In genomic region chr11:74009675-74010305, GRCh38 we compare ENCODE assay signal across 19 cellular contexts. TPM values are rescaled to one million over a fixed set of nuclear protein-coding genes. Genes with fewer than 3 reads are reported as not detected.
A peak's percentile ranks its signal among the peaks of the same experiment; 100 is the strongest.
DNase-seq lines count a peak whose midpoint lies in the region; ATAC-seq, FAIRE-seq and TF ChIP-seq lines count a peak whose summit lies in the region.
"Had no signal": no experiment of that assay in that cellular context is flagged by ENCODE, and none has a peak within 500 bp of the region (broad histone marks: within the 10 kb centered on the region; RNA-seq: fewer than 3 reads in every experiment).

No MANE protein-coding gene starts in this region.

- H3K4me1 Mint-ChIP-seq in activated CD4-positive, alpha-beta T cell treated with anti-CD3 and anti-CD28 coated beads, Interleukin-2, amount 10 ng/mL, durations not matched to agents 24 days and 14 days = peaks cover 79% of the 10 kb centered on the region
- peaks cover 82 to 95% (median 90%) of the 10 kb centered on the region in 3 donors for H3K4me1 Mint-ChIP-seq in CD8-positive, alpha-beta memory T cell
- peaks cover 79% of the 10 kb centered on the region for H3K4me1 Mint-ChIP-seq in activated naive CD8-positive, alpha-beta T cell treated with anti-CD3 and anti-CD28 coated beads for 36 hours

- intact Hi-C loops in activated CD4-positive, alpha-beta T cell treated with anti-CD3 and anti-CD28 coated beads, Interleukin-2, amount 10 ng/mL, durations not matched to agents 24 days and 14 days (cut with micrococcal nuclease) = loop anchor here (2.0 kb wide), 1 partner anchor 15 kb away; no protein-coding TSS in a partner anchor
- intact Hi-C loops in HepG2 (cut with micrococcal nuclease; ENCODE audit: unreplicated experiment) = no loop called here

- H3K4me3 Mint-ChIP-seq in activated CD4-positive, alpha-beta T cell treated with anti-CD3 and anti-CD28 coated beads, Interleukin-2, amount 10 ng/mL, durations not matched to agents 24 days and 14 days = peak overlapping the region; percentile 44
- H3K4me3 Mint-ChIP-seq in CD8-positive, alpha-beta memory T cell = peak overlapping the region in 2 of 7 donors; percentile 54 to 81
- no peak overlapping the region for H3K4me3 Mint-ChIP-seq in activated naive CD8-positive, alpha-beta T cell treated with anti-CD3 and anti-CD28 coated beads for 36 hours
- H3K4me3 Mint-ChIP-seq: nephron had no signal

- no peaks in the 10 kb centered on the region for H3K79me1 ChIP-seq in neuronal stem cell (ENCODE audit: low read depth, low read length)

- peak overlapping the region; percentile 24 for H3K9ac ChIP-seq in neuronal stem cell (ENCODE audit: low read depth, low read length, poor library complexity)
- no peak overlapping the region for H3K9ac ChIP-seq in HepG2 (ENCODE audit: insufficient read depth, low read depth, low read length)
- H3K9ac ChIP-seq: KMS-11 had no signal

- H3K18ac ChIP-seq in neuronal stem cell (ENCODE audit: low read length) = no peak overlapping the region

- no peak overlapping the region for H2BK120ac ChIP-seq in neuronal stem cell (ENCODE audit: low read depth, low read length)

- H2BK12ac ChIP-seq in neuronal stem cell (ENCODE audit: low read length) = no peak overlapping the region

- H3K27ac Mint-ChIP-seq in activated CD4-positive, alpha-beta T cell treated with anti-CD3 and anti-CD28 coated beads, Interleukin-2, amount 10 ng/mL, durations not matched to agents 24 days and 14 days = peak overlapping the region; percentile 95
- H3K27ac Mint-ChIP-seq in CD8-positive, alpha-beta memory T cell = peak overlapping the region; percentile 59 to 96 (median 88)
- H3K27ac Mint-ChIP-seq in activated naive CD8-positive, alpha-beta T cell treated with anti-CD3 and anti-CD28 coated beads for 36 hours = peak overlapping the region; percentile 91
- H3K27ac Mint-ChIP-seq: nephron had no signal

- no peak overlapping the region for H3K27ac ChIP-seq in CD8-positive, alpha-beta memory T cell (ENCODE audit: low read depth, low read length)
- no peak overlapping the region for H3K27ac ChIP-seq in neuronal stem cell (replicated peaks; ENCODE audit: low read length)
- no peak overlapping the region for H3K27ac ChIP-seq in HepG2 (ENCODE audit: extremely low read length, insufficient read depth, low read length)
- H3K27ac ChIP-seq: A549, KMS-11, left lung, tibial artery had no signal

- no peak for FAIRE-seq in HepG2 (lab: Jason Lieb, UNC)
- FAIRE-seq: A549, endometrium, G401.6, GM12891 had no signal

- H3K79me2 ChIP-seq in HepG2 (ENCODE audit: insufficient read depth, low read length) = no peaks in the 10 kb centered on the region

- DNase-seq in activated CD4-positive, alpha-beta T cell treated with anti-CD3 and anti-CD28 coated beads, Interleukin-2, amount 10 ng/mL, durations not matched to agents 24 days and 14 days = peak; percentile 59
- DNase-seq in activated CD4-positive, alpha-beta T cell treated with anti-CD3 and anti-CD28 coated beads, Interleukin-2, amount 50 U/mL, for 1 hour = no peak
- no peak for DNase-seq in CD8-positive, alpha-beta memory T cell
- no peak for DNase-seq in activated naive CD8-positive, alpha-beta T cell treated with anti-CD3 and anti-CD28 coated beads for 36 hours
- no peak for DNase-seq in neuronal stem cell (ENCODE audit: low spot score)
- DNase-seq in HepG2 (ENCODE audit: low spot score) = no peak
- DNase-seq: central memory CD4-positive, alpha-beta T cell; left lung; NCI-H1105; NK-92 treated with Interleukin-12 subunit alpha and Interleukin-12 subunit beta, amount 100 ng/mL, for 24 hours; tibial artery had no signal

- H3K36me3 ChIP-seq in CD8-positive, alpha-beta memory T cell (ENCODE audit: insufficient read depth, low read length) = no peaks in the 10 kb centered on the region
- peaks cover 6 to 38% of the 10 kb centered on the region in 2 donors for H3K36me3 ChIP-seq in neuronal stem cell (replicated peaks in 1 of 2; ENCODE audit: control insufficient read depth in 2 of 2, insufficient read depth in 2 of 2, low read length in 2 of 2)
- H3K36me3 ChIP-seq in HepG2 (replicated peaks in 1 of 2; ENCODE audit: control insufficient read depth in 1 of 2, insufficient read depth in 2 of 2, low read length in 2 of 2) = no peaks in the 10 kb centered on the region

- H4K20me1 ChIP-seq in HepG2 (ENCODE audit: insufficient read depth, low read length) = no peaks in the 10 kb centered on the region

- H3K14ac ChIP-seq in neuronal stem cell (ENCODE audit: low read length) = no peak overlapping the region

- H4K8ac ChIP-seq in neuronal stem cell (ENCODE audit: low read depth, low read length) = no peak overlapping the region

- no peak overlapping the region for H2BK5ac ChIP-seq in neuronal stem cell (ENCODE audit: low read length)

- no peak overlapping the region for H3K4ac ChIP-seq in neuronal stem cell (ENCODE audit: low read length)

- CTCF ChIA-PET in CD8-positive, alpha-beta memory T cell (lab: Charles Lee) = interaction anchor here (1.3 kb wide), 1 partner anchor 30 kb away, joined by 4 read pairs; no protein-coding TSS in a partner anchor
- CTCF ChIA-PET in HepG2 (lab: Yijun Ruan, JAX; ENCODE audit: low intra/inter-chr PET ratio, low total read pairs) = no interaction called here

- no peak overlapping the region for H4K91ac ChIP-seq in neuronal stem cell (ENCODE audit: low read depth, low read length, poor library complexity)

- H3K27me3 Mint-ChIP-seq in activated CD4-positive, alpha-beta T cell treated with anti-CD3 and anti-CD28 coated beads, Interleukin-2, amount 10 ng/mL, durations not matched to agents 24 days and 14 days = no peaks in the 10 kb centered on the region
- peaks cover 0 to 2% of the 10 kb centered on the region in 2 donors for H3K27me3 Mint-ChIP-seq in CD8-positive, alpha-beta memory T cell
- H3K27me3 Mint-ChIP-seq in activated naive CD8-positive, alpha-beta T cell treated with anti-CD3 and anti-CD28 coated beads for 36 hours = no peaks in the 10 kb centered on the region

- no CpG with 5 or more reads among the region's 5 CpGs for WGBS in neuronal stem cell (ENCODE audit: extremely low coverage in 2 of 2, insufficient read length in 2 of 2, insufficient replicate concordance in 1 of 2), 2 donors
- 94% methylated on average over 5 of the region's 5 CpGs for WGBS in HepG2 (ENCODE audit: low lambda C conversion rate)

- POLR2A ChIA-PET in CD8-positive, alpha-beta memory T cell (lab: Charles Lee) = interaction anchor here (0.8 to 2.0 kb wide), 3 partner anchors 15 to 34 kb away, joined by 3 to 6 read pairs (median 4); no protein-coding TSS in a partner anchor
- POLR2A ChIA-PET in HepG2 (lab: Yijun Ruan, JAX) = no interaction called here

- peaks cover 7% of the 10 kb centered on the region for H3K36me3 Mint-ChIP-seq in activated CD4-positive, alpha-beta T cell treated with anti-CD3 and anti-CD28 coated beads, Interleukin-2, amount 10 ng/mL, durations not matched to agents 24 days and 14 days (ENCODE audit: low read depth)
- H3K36me3 Mint-ChIP-seq in CD8-positive, alpha-beta memory T cell = peaks cover 0 to 4% (median 4%) of the 10 kb centered on the region in 3 donors
- peaks cover 37% of the 10 kb centered on the region for H3K36me3 Mint-ChIP-seq in activated naive CD8-positive, alpha-beta T cell treated with anti-CD3 and anti-CD28 coated beads for 36 hours

- H3K23ac ChIP-seq in neuronal stem cell (ENCODE audit: low read depth, low read length, poor library complexity) = no peak overlapping the region

- ATAC-seq in GM19035 (IDR thresholded peaks at IDR 0.05; ENCODE audit: unreplicated experiment) = no peak
- no peak for ATAC-seq in HepG2
- no peak for ATAC-seq in HG02938 (IDR thresholded peaks at IDR 0.05; ENCODE audit: unreplicated experiment)
- ATAC-seq: left lung had no signal

- H3K4me1 ChIP-seq in CD8-positive, alpha-beta memory T cell (ENCODE audit: insufficient read depth, low read length) = peaks cover 97% of the 10 kb centered on the region
- H3K4me1 ChIP-seq in neuronal stem cell (ENCODE audit: control insufficient read depth in 2 of 2, insufficient read depth in 1 of 2, low read depth in 1 of 2, low read length in 2 of 2) (peaks cover 0 to 2% of the 10 kb centered on the region in 2 donors), HepG2 (ENCODE audit: insufficient read depth, low read length) (peaks cover 33% of the 10 kb centered on the region)
- H3K4me1 ChIP-seq: A549, left lung, tibial artery had no signal

- no peak for TF ChIP-seq RAD21 in HepG2 (CRISPR knock-in tag; IDR thresholded peaks at IDR 0.05)

- no peaks in the 10 kb centered on the region for H3K9me3 Mint-ChIP-seq in activated CD4-positive, alpha-beta T cell treated with anti-CD3 and anti-CD28 coated beads, Interleukin-2, amount 10 ng/mL, durations not matched to agents 24 days and 14 days
- H3K9me3 Mint-ChIP-seq in CD8-positive, alpha-beta memory T cell = no peaks in the 10 kb centered on the region
- no peaks in the 10 kb centered on the region for H3K9me3 Mint-ChIP-seq in activated naive CD8-positive, alpha-beta T cell treated with anti-CD3 and anti-CD28 coated beads for 36 hours
- H3K9me3 Mint-ChIP-seq: nephron had no signal

- no peaks in the 10 kb centered on the region for H3K27me3 ChIP-seq in CD8-positive, alpha-beta memory T cell (ENCODE audit: insufficient read depth, low read length, poor library complexity, severe bottlenecking)
- H3K27me3 ChIP-seq in neuronal stem cell (ENCODE audit: control insufficient read depth in 3 of 3, insufficient read depth in 3 of 3, low read depth in 1 of 3, low read length in 3 of 3) (no peaks in the 10 kb centered on the region), HepG2 (ENCODE audit: control insufficient read depth in 1 of 2, insufficient read depth in 2 of 2, low read length in 2 of 2) (no peaks in the 10 kb centered on the region)
- H3K27me3 ChIP-seq: left lung, tibial artery had no signal

- TF ChIP-seq EP300 in HepG2 (IDR thresholded peaks at IDR 0.05; ENCODE audit: low read depth in 2 of 2, low read length in 2 of 2) = no peak
- no peak for TF ChIP-seq EP300 in HepG2 (CRISPR knock-in tag; IDR thresholded peaks at IDR 0.05; ENCODE audit: borderline replicate concordance)

- no TSS peak for BruUV-seq in HepG2 (replicated peaks; lab: Mats Ljungman, UMichigan)

- H2AFZ ChIP-seq in neuronal stem cell (ENCODE audit: low read length) (no peak overlapping the region), HepG2 (ENCODE audit: low read length) (no peak overlapping the region)

- H2BK15ac ChIP-seq in neuronal stem cell (ENCODE audit: low read length) = no peak overlapping the region

- in situ Hi-C loops in HepG2 (cut with HindIII; ENCODE audit: extremely low pct_ligation_motif_present, low pct_unique_long_range_greater_than_20kb) = no loop called here

- TF ChIP-seq CTCF in HepG2 (CRISPR knock-in tag; IDR thresholded peaks at IDR 0.05) = no peak

- TF ChIP-seq POLR2A in HepG2 (IDR thresholded peaks at IDR 0.05; ENCODE audit: insufficient read depth in 1 of 2, low read depth in 2 of 2, low read length in 2 of 2) = no peak

- H2AK5ac ChIP-seq in neuronal stem cell (ENCODE audit: low read depth, low read length) = no peak overlapping the region

- H3K4me3 ChIP-seq in CD8-positive, alpha-beta memory T cell (ENCODE audit: low read length) = no peak overlapping the region
- no peak overlapping the region for H3K4me3 ChIP-seq in neuronal stem cell (ENCODE audit: low read length in 2 of 2)
- H3K4me3 ChIP-seq in HepG2 (replicated peaks in 1 of 3; ENCODE audit: insufficient read depth in 1 of 3, low read depth in 2 of 3, low read length in 3 of 3) = no peak overlapping the region
- H3K4me3 ChIP-seq: A549, left lung, tibial artery had no signal

- H3K9me3 ChIP-seq in CD8-positive, alpha-beta memory T cell (ENCODE audit: low read length) = no peaks in the 10 kb centered on the region
- H3K9me3 ChIP-seq in neuronal stem cell (replicated peaks in 1 of 2; ENCODE audit: control insufficient read depth in 2 of 2, insufficient read depth in 1 of 2, low read depth in 1 of 2, low read length in 2 of 2) (no peaks in the 10 kb centered on the region), HepG2 (ENCODE audit: low read length) (no peaks in the 10 kb centered on the region)
- H3K9me3 ChIP-seq: A549, left lung, tibial artery had no signal

- H3K4me2 ChIP-seq in neuronal stem cell (ENCODE audit: insufficient read depth, low read length, poor library complexity, severe bottlenecking) (no peak overlapping the region), HepG2 (ENCODE audit: low read depth, low read length) (no peak overlapping the region)
- H3K4me2 ChIP-seq: A549, KMS-11 had no signal

RNA-seq across cellular contexts. Expression of gene UCP3, which starts 0.9 kb away (rescaled TPM):
- total RNA-seq in activated CD4-positive, alpha-beta T cell treated with anti-CD3 and anti-CD28 coated beads, Interleukin-2, amount 10 ng/mL, durations not matched to agents 24 days and 14 days = 2.9 and 3.6 TPM in 2 replicates
- total RNA-seq in CD8-positive, alpha-beta memory T cell = 1 to 10 TPM; 2.8 to 2.9 TPM
- 0.36 TPM for polyA plus RNA-seq in CD8-positive, alpha-beta memory T cell
- 1 to 10 TPM in 1 of 2 experiments, under 1 TPM in 1; 0.89 to 1.1 TPM for total RNA-seq in activated naive CD8-positive, alpha-beta T cell treated with anti-CD3 and anti-CD28 coated beads for 36 hours
- 0.68 TPM for polyA plus RNA-seq in neuronal stem cell (2013, experiment 1 of 2)
- polyA plus RNA-seq in neuronal stem cell (2013, experiment 2 of 2) = 0.89 TPM
- total RNA-seq in HepG2 (2016; rRNA removed; fragmentation: Illumina TruSeq; extraction: Trizol) = 0.22 TPM in 1 of 2 replicates, not detected in the other
- total RNA-seq in HepG2 (2016; cell fraction: cytosol; rRNA removed; fragmentation: Illumina TruSeq; extraction: Trizol; ENCODE audit: low read depth) = not detected in 2 replicates
- total RNA-seq in HepG2 (2016; cell fraction: insoluble cytoplasmic fraction; rRNA removed; fragmentation: Illumina TruSeq; extraction: Trizol) = not detected in 2 replicates
- total RNA-seq in HepG2 (2016; cell fraction: membrane; rRNA removed; fragmentation: Illumina TruSeq; extraction: Trizol) = not detected in 2 replicates
- 0.16 TPM in 1 of 2 replicates, not detected in the other for total RNA-seq in HepG2 (2016; cell fraction: nucleus; rRNA removed; fragmentation: Illumina TruSeq; extraction: Trizol)
- polyA plus RNA-seq in HepG2 (2011; rRNA removed) = 0.10 and 0.37 TPM in 2 replicates
- 0.05 and 0.14 TPM in 2 replicates for polyA plus RNA-seq in HepG2 (2011; cell fraction: cytosol; rRNA removed)
- polyA plus RNA-seq in HepG2 (2011; cell fraction: nucleus; rRNA removed) = 0.64 and 0.83 TPM in 2 replicates
- polyA plus RNA-seq in HepG2 (2012) = 0.17 and 0.28 TPM in 2 replicates
- polyA plus RNA-seq in HepG2 (2016; cell fraction: cytosol; fragmentation: Illumina TruSeq; extraction: Trizol; ENCODE audit: low read depth) = 0.03 and 0.07 TPM in 2 replicates
- not detected in 2 replicates for polyA plus RNA-seq in HepG2 (2016; cell fraction: insoluble cytoplasmic fraction; fragmentation: Illumina TruSeq; extraction: Trizol; ENCODE audit: low read depth)
- 0.06 and 0.13 TPM in 2 replicates for polyA plus RNA-seq in HepG2 (2016; cell fraction: membrane; fragmentation: Illumina TruSeq; extraction: Trizol; ENCODE audit: low read depth)
- polyA plus RNA-seq in HepG2 (2016; cell fraction: nucleus; fragmentation: Illumina TruSeq; extraction: Trizol; ENCODE audit: insufficient read depth, low read depth) = 1.4 and 1.8 TPM in 2 replicates
- polyA minus RNA-seq in HepG2 (2011; rRNA and poly(A)+ RNA removed; ENCODE audit: low replicate concordance) = 0.52 and 4.4 TPM in 2 replicates
- not detected in 2 replicates for polyA minus RNA-seq in HepG2 (2011; cell fraction: cytosol; rRNA and poly(A)+ RNA removed)
- 0.37 and 0.39 TPM in 2 replicates for polyA minus RNA-seq in HepG2 (2011; cell fraction: nucleus; rRNA and poly(A)+ RNA removed)

RNA-seq across cellular contexts. Expression of gene UCP2, which starts 27.1 kb away (rescaled TPM):
- 447 and 452 TPM in 2 replicates for total RNA-seq in activated CD4-positive, alpha-beta T cell treated with anti-CD3 and anti-CD28 coated beads, Interleukin-2, amount 10 ng/mL, durations not matched to agents 24 days and 14 days
- total RNA-seq in CD8-positive, alpha-beta memory T cell = 100 to 1,000 TPM; 279 to 295 TPM
- 962 TPM for polyA plus RNA-seq in CD8-positive, alpha-beta memory T cell
- total RNA-seq in activated naive CD8-positive, alpha-beta T cell treated with anti-CD3 and anti-CD28 coated beads for 36 hours = 100 to 1,000 TPM; 180 to 181 TPM
- 66.7 TPM for polyA plus RNA-seq in neuronal stem cell (2013, experiment 1 of 2)
- polyA plus RNA-seq in neuronal stem cell (2013, experiment 2 of 2) = 65.7 TPM
- 3.2 and 5.5 TPM in 2 replicates for total RNA-seq in HepG2 (2016; rRNA removed; fragmentation: Illumina TruSeq; extraction: Trizol)
- 2.4 TPM in 2 replicates for total RNA-seq in HepG2 (2016; cell fraction: cytosol; rRNA removed; fragmentation: Illumina TruSeq; extraction: Trizol; ENCODE audit: low read depth)
- 3.2 and 3.4 TPM in 2 replicates for total RNA-seq in HepG2 (2016; cell fraction: insoluble cytoplasmic fraction; rRNA removed; fragmentation: Illumina TruSeq; extraction: Trizol)
- total RNA-seq in HepG2 (2016; cell fraction: membrane; rRNA removed; fragmentation: Illumina TruSeq; extraction: Trizol) = 5.5 and 5.9 TPM in 2 replicates
- total RNA-seq in HepG2 (2016; cell fraction: nucleus; rRNA removed; fragmentation: Illumina TruSeq; extraction: Trizol) = 6.8 and 8.8 TPM in 2 replicates
- 2.7 TPM in 2 replicates for polyA plus RNA-seq in HepG2 (2011; rRNA removed)
- 3.8 and 4.1 TPM in 2 replicates for polyA plus RNA-seq in HepG2 (2011; cell fraction: cytosol; rRNA removed)
- polyA plus RNA-seq in HepG2 (2011; cell fraction: nucleus; rRNA removed) = 3.8 and 5.1 TPM in 2 replicates
- 4.1 and 7.4 TPM in 2 replicates for polyA plus RNA-seq in HepG2 (2012)
- 4.9 and 6.3 TPM in 2 replicates for polyA plus RNA-seq in HepG2 (2016; cell fraction: cytosol; fragmentation: Illumina TruSeq; extraction: Trizol; ENCODE audit: low read depth)
- polyA plus RNA-seq in HepG2 (2016; cell fraction: insoluble cytoplasmic fraction; fragmentation: Illumina TruSeq; extraction: Trizol; ENCODE audit: low read depth) = 7.6 and 11.9 TPM in 2 replicates
- 11.8 and 12.1 TPM in 2 replicates for polyA plus RNA-seq in HepG2 (2016; cell fraction: membrane; fragmentation: Illumina TruSeq; extraction: Trizol; ENCODE audit: low read depth)
- polyA plus RNA-seq in HepG2 (2016; cell fraction: nucleus; fragmentation: Illumina TruSeq; extraction: Trizol; ENCODE audit: insufficient read depth, low read depth) = 4.9 and 6.3 TPM in 2 replicates
- 10.6 and 155 TPM in 2 replicates for polyA minus RNA-seq in HepG2 (2011; rRNA and poly(A)+ RNA removed; ENCODE audit: low replicate concordance)
- polyA minus RNA-seq in HepG2 (2011; cell fraction: cytosol; rRNA and poly(A)+ RNA removed) = 4.4 and 5.2 TPM in 2 replicates
- 9.1 and 17.2 TPM in 2 replicates for polyA minus RNA-seq in HepG2 (2011; cell fraction: nucleus; rRNA and poly(A)+ RNA removed)

RNA-seq across cellular contexts. Expression of gene DNAJB13, which starts 59.0 kb away (rescaled TPM):
- 0.26 and 1.0 TPM in 2 replicates for total RNA-seq in activated CD4-positive, alpha-beta T cell treated with anti-CD3 and anti-CD28 coated beads, Interleukin-2, amount 10 ng/mL, durations not matched to agents 24 days and 14 days
- total RNA-seq in CD8-positive, alpha-beta memory T cell = under 1 TPM; 0.31 to 0.44 TPM
- polyA plus RNA-seq in CD8-positive, alpha-beta memory T cell = not detected
- total RNA-seq in activated naive CD8-positive, alpha-beta T cell treated with anti-CD3 and anti-CD28 coated beads for 36 hours = under 1 TPM; 0.18 to 0.21 TPM
- polyA plus RNA-seq in neuronal stem cell (2013, experiment 1 of 2) = 0.26 TPM
- 0.24 TPM for polyA plus RNA-seq in neuronal stem cell (2013, experiment 2 of 2)
- total RNA-seq in HepG2 (2016; rRNA removed; fragmentation: Illumina TruSeq; extraction: Trizol) = not detected in 2 replicates
- not detected in 2 replicates for total RNA-seq in HepG2 (2016; cell fraction: cytosol; rRNA removed; fragmentation: Illumina TruSeq; extraction: Trizol; ENCODE audit: low read depth)
- total RNA-seq in HepG2 (2016; cell fraction: insoluble cytoplasmic fraction; rRNA removed; fragmentation: Illumina TruSeq; extraction: Trizol) = 0.15 TPM in 1 of 2 replicates, not detected in the other
- not detected in 2 replicates for total RNA-seq in HepG2 (2016; cell fraction: membrane; rRNA removed; fragmentation: Illumina TruSeq; extraction: Trizol)
- not detected in 2 replicates for total RNA-seq in HepG2 (2016; cell fraction: nucleus; rRNA removed; fragmentation: Illumina TruSeq; extraction: Trizol)
- 2.3 and 2.9 TPM in 2 replicates for polyA plus RNA-seq in HepG2 (2011; rRNA removed)
- 1.9 and 2.3 TPM in 2 replicates for polyA plus RNA-seq in HepG2 (2011; cell fraction: cytosol; rRNA removed)
- polyA plus RNA-seq in HepG2 (2011; cell fraction: nucleus; rRNA removed) = 4.0 and 4.2 TPM in 2 replicates
- 0.96 and 1.5 TPM in 2 replicates for polyA plus RNA-seq in HepG2 (2012)
- not detected in 2 replicates for polyA plus RNA-seq in HepG2 (2016; cell fraction: cytosol; fragmentation: Illumina TruSeq; extraction: Trizol; ENCODE audit: low read depth)
- polyA plus RNA-seq in HepG2 (2016; cell fraction: insoluble cytoplasmic fraction; fragmentation: Illumina TruSeq; extraction: Trizol; ENCODE audit: low read depth) = not detected in 2 replicates
- not detected in 2 replicates for polyA plus RNA-seq in HepG2 (2016; cell fraction: membrane; fragmentation: Illumina TruSeq; extraction: Trizol; ENCODE audit: low read depth)
- polyA plus RNA-seq in HepG2 (2016; cell fraction: nucleus; fragmentation: Illumina TruSeq; extraction: Trizol; ENCODE audit: insufficient read depth, low read depth) = not detected in 2 replicates
- polyA minus RNA-seq in HepG2 (2011; rRNA and poly(A)+ RNA removed; ENCODE audit: low replicate concordance) = 2.0 TPM in 1 of 2 replicates, not detected in the other
- not detected in 2 replicates for polyA minus RNA-seq in HepG2 (2011; cell fraction: cytosol; rRNA and poly(A)+ RNA removed)
- polyA minus RNA-seq in HepG2 (2011; cell fraction: nucleus; rRNA and poly(A)+ RNA removed) = 0.99 and 1.4 TPM in 2 replicates

Comparison
In these comparisons a context has a peak if more than half of its experiments do, and no peak if none do; other contexts are left out.
1. RNA of gene UCP2, which starts 27.1 kb away (total RNA-seq): 447 to 452 TPM in activated CD4-positive, alpha-beta T cell treated with anti-CD3 and anti-CD28 coated beads, Interleukin-2, amount 10 ng/mL, durations not matched to agents 24 days and 14 days, 279 to 295 TPM in CD8-positive, alpha-beta memory T cell and 180 to 181 TPM in activated naive CD8-positive, alpha-beta T cell treated with anti-CD3 and anti-CD28 coated beads for 36 hours; 2.4 to 8.8 TPM in HepG2; every median in the first group is over 10 times any median in the second.
2. Peak in every context shown above with its lines, with median percentiles within 50 percentile points of each other: H3K27ac Mint-ChIP-seq.